In the genomic region with DNA sequence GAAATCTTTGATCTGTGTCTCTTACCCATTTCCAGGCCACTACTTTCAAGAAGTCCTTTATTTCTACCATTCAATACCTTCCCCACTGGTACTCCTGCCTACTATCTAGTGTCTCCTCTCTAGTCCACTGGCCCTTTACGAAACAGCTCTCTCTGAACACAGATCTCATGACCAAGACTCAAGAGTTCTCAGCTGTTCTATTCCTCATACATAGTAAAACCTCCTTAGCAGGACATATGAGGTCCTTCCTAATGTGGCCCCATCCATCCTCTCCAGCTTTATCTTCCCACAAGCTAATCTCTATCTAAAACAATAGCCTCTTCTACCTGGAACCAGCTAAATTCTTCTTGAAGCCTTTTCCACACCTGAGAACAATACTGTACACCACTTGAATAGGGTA, we compare ENCODE assay signal across 12 cellular contexts. TPM values are rescaled to one million over a fixed set of nuclear protein-coding genes. Genes with fewer than 3 reads are reported as not detected.
DNase-seq lines count a peak whose midpoint lies in the region; ATAC-seq and TF ChIP-seq lines count a peak whose summit lies in the region.
"Had no signal": no experiment of that assay in that cellular context is flagged by ENCODE, and none has a peak within 500 bp of the region (broad histone marks: within the 10 kb centered on the region; RNA-seq: fewer than 3 reads in every experiment).

No MANE protein-coding gene starts in this region.

- H3K4me3 ChIP-seq in NB4 (ENCODE audit: low read depth, low read length): peak overlapping the region; percentile 97
- H3K4me3 ChIP-seq: ascending aorta, tibial nerve had no signal

- peaks cover 54% of the 10 kb centered on the region for H3K4me1 Mint-ChIP-seq in activated T-cell treated with anti-CD3 and anti-CD28 coated beads, Interleukin-2, amount 50 U/mL, for 4 hours (ENCODE audit: low read depth)
- H3K4me1 Mint-ChIP-seq in brain (peaks cover 74% of the 10 kb centered on the region), progenitor cell of endocrine pancreas (ENCODE audit: low read depth) (peaks cover 39% of the 10 kb centered on the region)

- H3K27ac Mint-ChIP-seq in brain (peak overlapping the region in 2 of 5 experiments; percentile 4 to 15), progenitor cell of endocrine pancreas (peak overlapping the region; percentile 5)
- H3K27ac Mint-ChIP-seq: activated CD4-positive, alpha-beta memory T cell treated with anti-CD3 and anti-CD28 coated beads, Interleukin-2, amount 10 ng/mL, durations not matched to agents 7 days and 5 days had no signal

- no peak for DNase-seq in activated T-cell treated with anti-CD3 and anti-CD28 coated beads, Interleukin-2, amount 50 U/mL, for 4 hours
- no peak for DNase-seq in activated T-cell treated with anti-CD3 and anti-CD28 coated beads, Interleukin-2, amount 50 U/mL, for 1 hour
- peak; percentile 30 for DNase-seq in NB4 (ENCODE audit: low read depth)
- no peak for DNase-seq in progenitor cell of endocrine pancreas (ENCODE audit: low spot score, unreplicated experiment)
- DNase-seq: activated CD4-positive, alpha-beta memory T cell treated with anti-CD3 and anti-CD28 coated beads, Interleukin-2, amount 10 ng/mL, durations not matched to agents 7 days and 5 days; SHP77 had no signal

- peak overlapping the region; percentile 14 for H3K4me3 Mint-ChIP-seq in activated T-cell treated with anti-CD3 and anti-CD28 coated beads, Interleukin-2, amount 50 U/mL, for 4 hours
- H3K4me3 Mint-ChIP-seq in brain: peak overlapping the region; percentile 9 to 80 (median 59)
- peak overlapping the region; percentile 40 for H3K4me3 Mint-ChIP-seq in progenitor cell of endocrine pancreas (ENCODE audit: low read depth)
- H3K4me3 Mint-ChIP-seq: activated CD4-positive, alpha-beta memory T cell treated with anti-CD3 and anti-CD28 coated beads, Interleukin-2, amount 10 ng/mL, durations not matched to agents 7 days and 5 days had no signal

- TF ChIP-seq CTCF in NB4 (IDR thresholded peaks at IDR 0.05; ENCODE audit: low read depth, low read length) (no peak), brain (conservative IDR thresholded peaks at IDR 0.05) (no peak), progenitor cell of endocrine pancreas (IDR thresholded peaks at IDR 0.05; ENCODE audit: unreplicated experiment) (no peak)

- no peak for TF ChIP-seq POLR2A in NB4 (IDR thresholded peaks at IDR 0.05; ENCODE audit: extremely low read depth, insufficient read length)

- H3K9me3 Mint-ChIP-seq in activated T-cell treated with anti-CD3 and anti-CD28 coated beads, Interleukin-2, amount 50 U/mL, for 4 hours: peaks cover 5% of the 10 kb centered on the region
- H3K9me3 Mint-ChIP-seq in brain (peaks cover 0 to 5% (median 2%) of the 10 kb centered on the region in 5 experiments), progenitor cell of endocrine pancreas (ENCODE audit: low read depth) (peaks cover 11% of the 10 kb centered on the region)

- ATAC-seq in activated T-cell treated with anti-CD3 and anti-CD28 coated beads, Interleukin-2, amount 50 U/mL, for 4 hours: no peak
- ATAC-seq in GM19397 (IDR thresholded peaks at IDR 0.05; ENCODE audit: unreplicated experiment) (no peak), HG03439 (IDR thresholded peaks at IDR 0.05; ENCODE audit: unreplicated experiment) (no peak), HG03097 (IDR thresholded peaks at IDR 0.05; ENCODE audit: low FRiP score, unreplicated experiment) (no peak)

- no peaks in the 10 kb centered on the region for H3K27me3 Mint-ChIP-seq in activated T-cell treated with anti-CD3 and anti-CD28 coated beads, Interleukin-2, amount 50 U/mL, for 4 hours (ENCODE audit: low read depth)
- H3K27me3 Mint-ChIP-seq in brain (no peaks in the 10 kb centered on the region), progenitor cell of endocrine pancreas (no peaks in the 10 kb centered on the region)
- H3K27me3 Mint-ChIP-seq: activated CD4-positive, alpha-beta memory T cell treated with anti-CD3 and anti-CD28 coated beads, Interleukin-2, amount 10 ng/mL, durations not matched to agents 7 days and 5 days had no signal

- peaks cover 16% of the 10 kb centered on the region for H3K36me3 Mint-ChIP-seq in activated T-cell treated with anti-CD3 and anti-CD28 coated beads, Interleukin-2, amount 50 U/mL, for 4 hours (ENCODE audit: insufficient read depth)
- peaks cover 27% of the 10 kb centered on the region for H3K36me3 Mint-ChIP-seq in brain
- H3K36me3 Mint-ChIP-seq in progenitor cell of endocrine pancreas (ENCODE audit: insufficient read depth): peaks cover 14% of the 10 kb centered on the region

RNA-seq across cellular contexts. Expression of a gene that starts 2.6 kb away (rescaled TPM):
- 10 to 100 TPM; 26.8 to 30.2 (median 29.1) TPM for total RNA-seq in activated T-cell treated with anti-CD3 and anti-CD28 coated beads, Interleukin-2, amount 50 U/mL, for 4 hours
- polyA plus RNA-seq in brain (ENCODE audit: insufficient read depth, low read depth, low replicate concordance): 15.3 TPM
- 35.1 and 38.6 TPM in 2 replicates for total RNA-seq in progenitor cell of endocrine pancreas
